ENCODE assay signal across 28 cellular contexts in genomic region chr10:69073025-69073424, GRCh38. TPM values are rescaled to one million over a fixed set of nuclear protein-coding genes. Genes with fewer than 3 reads are reported as not detected.
DNase-seq lines count a peak whose midpoint lies in the region; ATAC-seq and TF ChIP-seq lines count a peak whose summit lies in the region.
"Had no signal": no experiment of that assay in that cellular context is flagged by ENCODE, and none has a peak within 500 bp of the region (broad histone marks: within the 10 kb centered on the region; RNA-seq: fewer than 3 reads in every experiment).

No MANE protein-coding gene starts in this region.

- peak overlapping the region in 10 of 11 experiments; percentile 1 to 77 (median 58); a peak in 11 of 22 replicates for H3K9ac ChIP-seq in BLaER1 treated with 17β-estradiol and CSF1 and Interleukin-3, amounts not matched to agents 10 nM and 100 nM

- no peaks in the 10 kb centered on the region for H3K27me3 Mint-ChIP-seq in stimulated activated naive B cell treated with anti-CD40 and anti-IgM and Interleukin-4, amounts not matched to agents 10 μg/mL and 1 μg/mL and 100 μg/mL, for 72 hours
- H3K27me3 Mint-ChIP-seq: stimulated activated memory B cell treated with anti-CD40 and anti-IgM and Interleukin-4, amounts not matched to agents 10 μg/mL and 1 μg/mL and 100 μg/mL, for 72 hours; T-helper 17 cell had no signal

- ATAC-seq in left lung: peak; percentile 29
- ATAC-seq in stimulated activated naive B cell treated with anti-CD40 and anti-IgM and Interleukin-4, amounts not matched to agents 10 μg/mL and 1 μg/mL and 100 μg/mL, for 72 hours (replicated peaks): no peak
- ATAC-seq: CD8-positive, alpha-beta T cell; left colon; PC-3; stimulated activated memory B cell treated with anti-CD40 and anti-IgM and Interleukin-4, amounts not matched to agents 10 μg/mL and 1 μg/mL and 100 μg/mL, for 72 hours; T-helper 17 cell had no signal

- in situ Hi-C loops in KBM-7 (cut with MboI; ENCODE audit: low pct_unique_long_range_greater_than_20kb, low sequenced_read_pairs): no loop called here

- no peak overlapping the region for H3K27ac Mint-ChIP-seq in stimulated activated naive B cell treated with anti-CD40 and anti-IgM and Interleukin-4, amounts not matched to agents 10 μg/mL and 1 μg/mL and 100 μg/mL, for 72 hours
- H3K27ac Mint-ChIP-seq: CD8-positive, alpha-beta T cell; mesothelial cell of epicardium; nephron; stimulated activated memory B cell treated with anti-CD40 and anti-IgM and Interleukin-4, amounts not matched to agents 10 μg/mL and 1 μg/mL and 100 μg/mL, for 72 hours; T-helper 17 cell had no signal

- DNase-seq in KBM-7 (peak; percentile 66), SIG-M5 treated with dmso at 0.1 percent for 504 hours (lab: John Stamatoyannopoulos, UW; ENCODE audit: unreplicated experiment) (peak; percentile 97), left lung (no peak), dedifferentiated amniotic fluid mesenchymal stem cell (ENCODE audit: extremely low spot score) (no peak), NCI-H2171 treated with DMSO at 0.1 percent for 48 hours (lab: John Stamatoyannopoulos, UW) (no peak)
- DNase-seq in stimulated activated naive B cell treated with anti-CD40 and anti-IgM and Interleukin-4, amounts not matched to agents 10 μg/mL and 1 μg/mL and 100 μg/mL, for 72 hours: no peak
- no peak for DNase-seq in activated effector memory CD4-positive, alpha-beta T cell treated with Interleukin-2 at 50 U/mL for 16 hours
- DNase-seq: activated CD4-positive, alpha-beta T cell treated with anti-CD3 and anti-CD28 coated beads, Interleukin-2, amount 50 U/mL, for 4 hours; activated gamma-delta T cell; brain microvascular endothelial cell; CD8-positive, alpha-beta T cell; colonic mucosa; IMR-90; left colon; NCI-H146; NCI-H2171; PC-3; SHP77 treated with DMSO at 0.1 percent for 48 hours; stimulated activated CD4-positive, alpha-beta T cell treated with anti-CD3 and anti-CD28 coated beads, Interleukin-2, amount 100 ng/mL, for 24 hours; T-helper 17 cell; testis; WERI-Rb-1 had no signal

- H3K4me3 Mint-ChIP-seq in stimulated activated naive B cell treated with anti-CD40 and anti-IgM and Interleukin-4, amounts not matched to agents 10 μg/mL and 1 μg/mL and 100 μg/mL, for 72 hours: no peak overlapping the region
- H3K4me3 Mint-ChIP-seq: CD8-positive, alpha-beta T cell; mesothelial cell of epicardium; nephron; stimulated activated memory B cell treated with anti-CD40 and anti-IgM and Interleukin-4, amounts not matched to agents 10 μg/mL and 1 μg/mL and 100 μg/mL, for 72 hours; T-helper 17 cell had no signal

- H3K4me1 ChIP-seq in BLaER1 treated with 17β-estradiol and CSF1 and Interleukin-3, amounts not matched to agents 10 nM and 100 nM: peaks cover 8 to 81% (median 57%) of the 10 kb centered on the region in 10 experiments; a peak in 19 of 20 replicates
- H3K4me1 ChIP-seq in left lung: peaks cover 0 to 52% of the 10 kb centered on the region in 2 donors
- H3K4me1 ChIP-seq: colonic mucosa, HAP-1, testis had no signal

- peaks cover 0 to 5% of the 10 kb centered on the region in 2 donors for H3K4me1 Mint-ChIP-seq in stimulated activated naive B cell treated with anti-CD40 and anti-IgM and Interleukin-4, amounts not matched to agents 10 μg/mL and 1 μg/mL and 100 μg/mL, for 72 hours
- H3K4me1 Mint-ChIP-seq: stimulated activated memory B cell treated with anti-CD40 and anti-IgM and Interleukin-4, amounts not matched to agents 10 μg/mL and 1 μg/mL and 100 μg/mL, for 72 hours had no signal

- peak overlapping the region; percentile 39 to 97 (median 62) for H3K4me2 ChIP-seq in BLaER1 treated with 17β-estradiol and CSF1 and Interleukin-3, amounts not matched to agents 10 nM and 100 nM

- no peaks in the 10 kb centered on the region for H4K20me1 ChIP-seq in BLaER1 treated with 17β-estradiol and CSF1 and Interleukin-3, amounts not matched to agents 10 nM and 100 nM

- TF ChIP-seq CTCF in left lung (IDR thresholded peaks at IDR 0.05): no peak

- H3K27me3 ChIP-seq in BLaER1 treated with 17β-estradiol and CSF1 and Interleukin-3, amounts not matched to agents 10 nM and 100 nM: no peaks in the 10 kb centered on the region
- no peaks in the 10 kb centered on the region for H3K27me3 ChIP-seq in left lung
- H3K27me3 ChIP-seq: brain microvascular endothelial cell, colonic mucosa, testis had no signal

- H3K36me3 ChIP-seq in BLaER1 treated with 17β-estradiol and CSF1 and Interleukin-3, amounts not matched to agents 10 nM and 100 nM: no peaks in the 10 kb centered on the region
- no peaks in the 10 kb centered on the region for H3K36me3 ChIP-seq in left lung
- H3K36me3 ChIP-seq: brain microvascular endothelial cell, colonic mucosa, HAP-1, WERI-Rb-1 had no signal

- intact Hi-C loops in left lung (cut with DNase I): no loop called here

- H3K4me3 ChIP-seq in BLaER1 treated with 17β-estradiol and CSF1 and Interleukin-3, amounts not matched to agents 10 nM and 100 nM: peak overlapping the region in 1 of 10 experiments; percentile 9; a peak in 1 of 20 replicates
- no peak overlapping the region for H3K4me3 ChIP-seq in left lung
- H3K4me3 ChIP-seq: colonic mucosa, HAP-1, skin epidermis, testis had no signal

- no peaks in the 10 kb centered on the region; a peak in 1 of 22 replicates for H3K9me3 ChIP-seq in BLaER1 treated with 17β-estradiol and CSF1 and Interleukin-3, amounts not matched to agents 10 nM and 100 nM (replicated peaks in 1 of 11)
- H3K9me3 ChIP-seq in left lung: no peaks in the 10 kb centered on the region
- H3K9me3 ChIP-seq: colonic mucosa, HAP-1, testis had no signal

- H3K27ac ChIP-seq in BLaER1 treated with 17β-estradiol and CSF1 and Interleukin-3, amounts not matched to agents 10 nM and 100 nM: peak overlapping the region in 10 of 11 experiments; percentile 50 to 99 (median 77); a peak in 19 of 22 replicates
- peak overlapping the region in 1 of 2 donors; percentile 14 for H3K27ac ChIP-seq in left lung
- H3K27ac ChIP-seq: brain microvascular endothelial cell, colonic mucosa, skin epidermis, testis, WERI-Rb-1 had no signal

- H3K36me3 Mint-ChIP-seq in stimulated activated naive B cell treated with anti-CD40 and anti-IgM and Interleukin-4, amounts not matched to agents 10 μg/mL and 1 μg/mL and 100 μg/mL, for 72 hours: no peaks in the 10 kb centered on the region
- H3K36me3 Mint-ChIP-seq: CD8-positive, alpha-beta T cell; mesothelial cell of epicardium; stimulated activated memory B cell treated with anti-CD40 and anti-IgM and Interleukin-4, amounts not matched to agents 10 μg/mL and 1 μg/mL and 100 μg/mL, for 72 hours had no signal

- H3K9me3 Mint-ChIP-seq in stimulated activated naive B cell treated with anti-CD40 and anti-IgM and Interleukin-4, amounts not matched to agents 10 μg/mL and 1 μg/mL and 100 μg/mL, for 72 hours: no peaks in the 10 kb centered on the region
- H3K9me3 Mint-ChIP-seq: CD8-positive, alpha-beta T cell; mesothelial cell of epicardium; nephron; stimulated activated memory B cell treated with anti-CD40 and anti-IgM and Interleukin-4, amounts not matched to agents 10 μg/mL and 1 μg/mL and 100 μg/mL, for 72 hours had no signal

RNA-seq across cellular contexts. Expression of gene SRGN, which starts 14.9 kb away (rescaled TPM):
- total RNA-seq in left lung: 100 to 1,000 TPM; 131 to 533 TPM
- total RNA-seq: mesothelial cell of epicardium had no signal

RNA-seq across cellular contexts. Expression of gene VPS26A, which starts 51.0 kb away (rescaled TPM):
- 10 to 100 TPM; 50.6 to 60.7 TPM for total RNA-seq in left lung

Comparison
In these comparisons a context has a peak if more than half of its experiments do, and no peak if none do; other contexts are left out.
1. DNase-seq: peak in KBM-7 (single experiment) and SIG-M5 treated with dmso at 0.1 percent for 504 hours (single experiment); none in left lung (0 of 2), stimulated activated naive B cell treated with anti-CD40 and anti-IgM and Interleukin-4, amounts not matched to agents 10 μg/mL and 1 μg/mL and 100 μg/mL, for 72 hours (single experiment), activated effector memory CD4-positive, alpha-beta T cell treated with Interleukin-2 at 50 U/mL for 16 hours (single experiment), dedifferentiated amniotic fluid mesenchymal stem cell (single experiment) and NCI-H2171 treated with DMSO at 0.1 percent for 48 hours (single experiment).